1 cellular context compared by ENCODE assay signal in the genomic region with DNA sequence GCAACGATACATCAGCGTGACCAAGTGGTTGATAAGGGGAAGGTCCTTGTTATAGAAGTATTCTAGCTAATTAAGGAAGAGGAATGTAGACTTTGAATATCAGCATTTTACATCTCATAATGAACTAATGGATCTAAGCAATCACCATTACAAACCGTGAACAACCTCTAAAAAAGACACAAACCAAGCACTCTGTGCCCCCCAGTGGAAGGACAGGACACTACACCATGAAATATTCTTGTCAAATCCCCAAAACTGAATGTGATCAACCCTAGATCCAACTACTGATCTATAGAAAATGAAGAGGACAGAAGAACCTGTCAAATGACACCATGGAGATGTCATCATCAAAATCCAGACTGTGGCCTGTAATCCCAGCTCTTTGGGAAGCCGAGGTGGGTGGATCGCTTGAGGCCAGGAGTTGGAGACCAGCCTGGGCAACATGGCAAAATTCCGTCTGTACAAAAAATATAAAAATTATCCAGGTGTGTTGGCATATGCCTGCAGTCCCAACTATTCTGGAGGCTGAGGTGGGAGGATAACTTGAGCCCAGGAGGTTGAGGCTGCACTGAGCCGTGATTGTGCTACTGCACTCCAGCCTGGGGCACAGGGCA.
TF ChIP-seq lines count a peak whose summit lies in the region.

No MANE protein-coding gene starts in this region.

TF ChIP-seq in H1, 55 proteins besides CTCF, POLR2A, EP300 and RAD21 (continued from another document):
- TF ChIP-seq RBBP5 (IDR thresholded peaks at IDR 0.05; ENCODE audit: borderline replicate concordance, low read depth, low read length), result no peak
- TF ChIP-seq JUN (IDR thresholded peaks at IDR 0.05; ENCODE audit: low read depth, low read length), result no peak
- no peak for TF ChIP-seq HDAC2 (IDR thresholded peaks at IDR 0.05; ENCODE audit: borderline replicate concordance in 1 of 2, low read depth in 2 of 2, low read length in 2 of 2)
